In the genomic region with DNA sequence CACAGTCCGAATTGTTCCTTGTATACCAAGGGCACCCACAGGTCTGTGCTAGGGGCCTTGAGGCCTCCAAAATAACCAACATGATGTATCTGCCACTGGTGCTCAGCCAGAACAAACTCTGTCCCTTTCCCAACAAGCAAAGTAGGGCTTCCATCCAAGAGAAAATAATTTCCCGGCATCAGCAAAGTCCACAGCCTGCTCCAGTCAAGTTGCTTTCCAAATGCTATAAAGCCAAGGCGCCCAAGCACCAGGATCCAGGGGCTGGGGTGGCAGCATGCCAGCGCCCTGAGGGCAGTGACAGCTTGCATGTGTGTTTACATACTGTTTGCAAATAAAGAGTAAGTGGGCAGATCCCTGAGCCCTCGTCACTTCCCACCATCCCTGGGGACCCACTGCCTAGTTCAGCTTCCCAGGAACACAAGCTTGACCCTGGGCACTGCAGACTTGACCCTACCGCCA, we compare ENCODE assay signal across 9 cellular contexts.
A peak's percentile ranks its signal among the peaks of the same experiment; 100 is the strongest.
DNase-seq lines count a peak whose midpoint lies in the region; ATAC-seq and TF ChIP-seq lines count a peak whose summit lies in the region.
"Had no signal": no experiment of that assay in that cellular context is flagged by ENCODE, and none has a peak within 500 bp of the region (broad histone marks: within the 10 kb centered on the region; RNA-seq: fewer than 3 reads in every experiment).

No MANE protein-coding gene starts in this region.

- H3K4me3 ChIP-seq in SK-N-SH (ENCODE audit: low read depth in 2 of 2, low read length in 1 of 2) (no peak overlapping the region), right atrium auricular region (no peak overlapping the region), vagina (no peak overlapping the region)

- no peak overlapping the region for H3K9ac ChIP-seq in SK-N-SH

- POLR2A ChIA-PET in SK-N-SH (lab: Yijun Ruan, JAX) (no interaction called here), WTC11 (lab: Charles Lee) (no interaction called here)

- H3K4me3 Mint-ChIP-seq in WTC11, result no peak overlapping the region

- H3K27me3 ChIP-seq in SK-N-SH (ENCODE audit: insufficient read depth), result no peaks in the 10 kb centered on the region
- no peaks in the 10 kb centered on the region for H3K27me3 ChIP-seq in right atrium auricular region
- H3K27me3 ChIP-seq in vagina, result no peaks in the 10 kb centered on the region

- no peaks in the 10 kb centered on the region for H3K36me3 ChIP-seq in SK-N-SH (replicated peaks in 1 of 2; ENCODE audit: control insufficient read depth in 1 of 2, insufficient read depth in 2 of 2, low read length in 1 of 2)
- no peaks in the 10 kb centered on the region for H3K36me3 ChIP-seq in right atrium auricular region
- no peaks in the 10 kb centered on the region for H3K36me3 ChIP-seq in vagina

- peaks cover 16% of the 10 kb centered on the region for H3K9me3 Mint-ChIP-seq in WTC11

- no peaks in the 10 kb centered on the region for H3F3A ChIP-seq in SK-N-SH (replicated peaks; ENCODE audit: insufficient read depth)

- H3K4me1 ChIP-seq in SK-N-SH (ENCODE audit: control insufficient read depth in 1 of 2, insufficient read depth in 2 of 2, low read depth in 1 of 2, low read length in 1 of 2), result peaks cover 0 to 14% of the 10 kb centered on the region in 2 experiments; a peak in 1 of 4 replicates
- peaks cover 0 to 20% of the 10 kb centered on the region in 2 donors for H3K4me1 ChIP-seq in right atrium auricular region
- peaks cover 28% of the 10 kb centered on the region for H3K4me1 ChIP-seq in vagina

- peaks cover 40% of the 10 kb centered on the region for H3K27me3 Mint-ChIP-seq in WTC11 (ENCODE audit: low read depth)

- H2AFZ ChIP-seq in SK-N-SH (ENCODE audit: low read depth), result no peak overlapping the region

- WGBS in SK-N-SH (ENCODE audit: low lambda C conversion rate), result 25% methylated on average over 5 of the region's 6 CpGs

- TF ChIP-seq POLR2A in vagina (IDR thresholded peaks at IDR 0.05), result no peak

- H3K27ac ChIP-seq in SK-N-SH (ENCODE audit: low read depth in 2 of 2, low read length in 1 of 2) (peak overlapping the region in 1 of 2 experiments; percentile 31; a peak in 1 of 4 replicates), right atrium auricular region (no peak overlapping the region), vagina (peak overlapping the region; percentile 48)

- TF ChIP-seq CTCF in SK-N-SH (IDR thresholded peaks at IDR 0.05) (no peak), right atrium auricular region (IDR thresholded peaks at IDR 0.05) (no peak), vagina (IDR thresholded peaks at IDR 0.05) (no peak), WTC11 (IDR thresholded peaks at IDR 0.05) (no peak)

- ATAC-seq in SK-N-SH treated with all-trans-retinoic acid at 6 μM for 48 hours (no peak), HG03571 (IDR thresholded peaks at IDR 0.05; ENCODE audit: unreplicated experiment) (no peak), GM21786 (IDR thresholded peaks at IDR 0.05; ENCODE audit: unreplicated experiment) (no peak), WTC11 (no peak)

- TF ChIP-seq RAD21 in SK-N-SH (IDR thresholded peaks at IDR 0.05; ENCODE audit: low read length), result 0 out of 2 replicates have a peak, but pooled peaks have one; percentile 15

- H4K20me1 ChIP-seq in SK-N-SH (ENCODE audit: insufficient read depth), result no peaks in the 10 kb centered on the region

- no peaks in the 10 kb centered on the region for H3K9me2 ChIP-seq in SK-N-SH

- peaks cover 4% of the 10 kb centered on the region for H3K4me1 Mint-ChIP-seq in WTC11

- no peak overlapping the region for H3K27ac Mint-ChIP-seq in WTC11

- H3K36me3 Mint-ChIP-seq in WTC11, result peaks cover 10% of the 10 kb centered on the region

- intact Hi-C loops in vagina (cut with DNase I), result no loop called here

- CTCF ChIA-PET in SK-N-SH (lab: Yijun Ruan, JAX) (no interaction called here), WTC11 (lab: Charles Lee) (no interaction called here)

- DNase-seq in SK-N-SH, result peak; percentile 83
- peak; percentile 33 for DNase-seq in RPMI7951 (ENCODE audit: low read depth)
- peak; percentile 79 for DNase-seq in right atrium auricular region (ENCODE audit: low spot score)
- no peak for DNase-seq in vagina (ENCODE audit: extremely low spot score in 2 of 2)
- no peak for DNase-seq in WTC11 (ENCODE audit: low spot score)
- DNase-seq: activated gamma-delta T cell had no signal

- H3K9me3 ChIP-seq in SK-N-SH (no peaks in the 10 kb centered on the region), right atrium auricular region (no peaks in the 10 kb centered on the region), vagina (no peaks in the 10 kb centered on the region)

- no peaks in the 10 kb centered on the region for H3K79me2 ChIP-seq in SK-N-SH (ENCODE audit: insufficient read depth)

- TF ChIP-seq EP300 in SK-N-SH (IDR thresholded peaks at IDR 0.05; ENCODE audit: borderline replicate concordance in 1 of 2, low read depth in 1 of 2, low read length in 1 of 2), result no peak

- H3K4me2 ChIP-seq in SK-N-SH, result no peak overlapping the region

TF ChIP-seq in SK-N-SH, 30 proteins besides CTCF, POLR2A, EP300 and RAD21:
- TF ChIP-seq CHD2 (IDR thresholded peaks at IDR 0.05; ENCODE audit: low read length, partially characterized antibody), result peak; percentile 26
- TF ChIP-seq GATA2 (CRISPR knock-in tag; IDR thresholded peaks at IDR 0.05), result no peak
- TF ChIP-seq FOXJ3 (CRISPR knock-in tag; IDR thresholded peaks at IDR 0.05), result peak; percentile 51; the same call in 1 of the 2 replicates
- TF ChIP-seq FOXM1 (IDR thresholded peaks at IDR 0.05; ENCODE audit: low read depth), result no peak

TF ChIP-seq in SK-N-SH treated with all-trans-retinoic acid at 6 μM for 48 hours, 23 proteins besides CTCF, POLR2A, EP300 and RAD21 (continues in another document):
- TF ChIP-seq CSDC2 (CRISPR knock-in tag; IDR thresholded peaks at IDR 0.05) (no peak), ZNF70 (CRISPR knock-in tag; IDR thresholded peaks at IDR 0.05) (no peak), ZC3H10 (CRISPR knock-in tag; IDR thresholded peaks at IDR 0.05) (no peak)
- TF ChIP-seq, protein P1, sequence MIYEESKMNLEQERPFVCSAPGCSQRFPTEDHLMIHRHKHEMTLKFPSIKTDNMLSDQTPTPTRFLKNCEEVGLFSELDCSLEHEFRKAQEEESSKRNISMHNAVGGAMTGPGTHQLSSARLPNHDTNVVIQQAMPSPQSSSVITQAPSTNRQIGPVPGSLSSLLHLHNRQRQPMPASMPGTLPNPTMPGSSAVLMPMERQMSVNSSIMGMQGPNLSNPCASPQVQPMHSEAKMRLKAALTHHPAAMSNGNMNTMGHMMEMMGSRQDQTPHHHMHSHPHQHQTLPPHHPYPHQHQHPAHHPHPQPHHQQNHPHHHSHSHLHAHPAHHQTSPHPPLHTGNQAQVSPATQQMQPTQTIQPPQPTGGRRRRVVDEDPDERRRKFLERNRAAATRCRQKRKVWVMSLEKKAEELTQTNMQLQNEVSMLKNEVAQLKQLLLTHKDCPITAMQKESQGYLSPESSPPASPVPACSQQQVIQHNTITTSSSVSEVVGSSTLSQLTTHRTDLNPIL (CRISPR knock-in tag; IDR thresholded peaks at IDR 0.05; ENCODE audit: low read depth), result no peak
- TF ChIP-seq, protein P2, sequence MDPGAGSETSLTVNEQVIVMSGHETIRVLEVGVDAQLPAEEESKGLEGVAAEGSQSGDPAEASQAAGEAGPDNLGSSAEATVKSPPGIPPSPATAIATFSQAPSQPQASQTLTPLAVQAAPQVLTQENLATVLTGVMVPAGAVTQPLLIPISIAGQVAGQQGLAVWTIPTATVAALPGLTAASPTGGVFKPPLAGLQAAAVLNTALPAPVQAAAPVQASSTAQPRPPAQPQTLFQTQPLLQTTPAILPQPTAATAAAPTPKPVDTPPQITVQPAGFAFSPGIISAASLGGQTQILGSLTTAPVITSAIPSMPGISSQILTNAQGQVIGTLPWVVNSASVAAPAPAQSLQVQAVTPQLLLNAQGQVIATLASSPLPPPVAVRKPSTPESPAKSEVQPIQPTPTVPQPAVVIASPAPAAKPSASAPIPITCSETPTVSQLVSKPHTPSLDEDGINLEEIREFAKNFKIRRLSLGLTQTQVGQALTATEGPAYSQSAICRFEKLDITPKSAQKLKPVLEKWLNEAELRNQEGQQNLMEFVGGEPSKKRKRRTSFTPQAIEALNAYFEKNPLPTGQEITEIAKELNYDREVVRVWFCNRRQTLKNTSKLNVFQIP (CRISPR knock-in tag; IDR thresholded peaks at IDR 0.05; ENCODE audit: borderline replicate concordance, low read depth), result no peak

TF ChIP-seq in WTC11, 78 proteins besides CTCF, POLR2A, EP300 and RAD21 (continues in another document):
- TF ChIP-seq, protein P3, sequence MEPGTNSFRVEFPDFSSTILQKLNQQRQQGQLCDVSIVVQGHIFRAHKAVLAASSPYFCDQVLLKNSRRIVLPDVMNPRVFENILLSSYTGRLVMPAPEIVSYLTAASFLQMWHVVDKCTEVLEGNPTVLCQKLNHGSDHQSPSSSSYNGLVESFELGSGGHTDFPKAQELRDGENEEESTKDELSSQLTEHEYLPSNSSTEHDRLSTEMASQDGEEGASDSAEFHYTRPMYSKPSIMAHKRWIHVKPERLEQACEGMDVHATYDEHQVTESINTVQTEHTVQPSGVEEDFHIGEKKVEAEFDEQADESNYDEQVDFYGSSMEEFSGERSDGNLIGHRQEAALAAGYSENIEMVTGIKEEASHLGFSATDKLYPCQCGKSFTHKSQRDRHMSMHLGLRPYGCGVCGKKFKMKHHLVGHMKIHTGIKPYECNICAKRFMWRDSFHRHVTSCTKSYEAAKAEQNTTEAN (CRISPR knock-in tag; IDR thresholded peaks at IDR 0.05), result no peak
- TF ChIP-seq ZNF219 (CRISPR knock-in tag; IDR thresholded peaks at IDR 0.05; ENCODE audit: borderline replicate concordance) (no peak), CBFB (CRISPR knock-in tag; IDR thresholded peaks at IDR 0.05; ENCODE audit: low read depth) (no peak), FOXP1 (CRISPR knock-in tag; IDR thresholded peaks at IDR 0.05; ENCODE audit: borderline replicate concordance) (no peak), GRHL2 (CRISPR knock-in tag; IDR thresholded peaks at IDR 0.05; ENCODE audit: insufficient replicate concordance, severe bottlenecking) (no peak), IRF2 (CRISPR knock-in tag; IDR thresholded peaks at IDR 0.05; ENCODE audit: borderline replicate concordance, low read depth) (no peak), ZNF416 (CRISPR knock-in tag; IDR thresholded peaks at IDR 0.05) (no peak), NFE2L1 (CRISPR knock-in tag; IDR thresholded peaks at IDR 0.05) (no peak), PRRX2 (CRISPR knock-in tag; IDR thresholded peaks at IDR 0.05) (no peak)
- TF ChIP-seq, protein P4, sequence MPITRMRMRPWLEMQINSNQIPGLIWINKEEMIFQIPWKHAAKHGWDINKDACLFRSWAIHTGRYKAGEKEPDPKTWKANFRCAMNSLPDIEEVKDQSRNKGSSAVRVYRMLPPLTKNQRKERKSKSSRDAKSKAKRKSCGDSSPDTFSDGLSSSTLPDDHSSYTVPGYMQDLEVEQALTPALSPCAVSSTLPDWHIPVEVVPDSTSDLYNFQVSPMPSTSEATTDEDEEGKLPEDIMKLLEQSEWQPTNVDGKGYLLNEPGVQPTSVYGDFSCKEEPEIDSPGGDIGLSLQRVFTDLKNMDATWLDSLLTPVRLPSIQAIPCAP (CRISPR knock-in tag; IDR thresholded peaks at IDR 0.05), result no peak

Comparison
In these comparisons a context has a peak if more than half of its experiments do, and no peak if none do; other contexts are left out.
1. DNase-seq: peak in SK-N-SH (single experiment), RPMI7951 (single experiment) and right atrium auricular region (single experiment); none in vagina (0 of 2) and WTC11 (single experiment).